In genomic region chr18:71809711-71810110, GRCh38 we compare ENCODE assay signal across 21 cellular contexts.
"Had no signal": no experiment of that assay in that cellular context is flagged by ENCODE, and none has a peak within 500 bp of the region (broad histone marks: within the 10 kb centered on the region; RNA-seq: fewer than 3 reads in every experiment).

No MANE protein-coding gene starts in this region.

- FAIRE-seq: small intestine had no signal

- H3K27ac ChIP-seq: coronary artery, psoas muscle, right lobe of liver, testis had no signal

- H3K4me1 Mint-ChIP-seq: activated naive CD4-positive, alpha-beta T cell treated with anti-CD3 and anti-CD28 coated beads, Interleukin-2, amount 10 ng/mL, durations not matched to agents 7 days and 5 days; activated naive CD8-positive, alpha-beta T cell treated with anti-CD3 and anti-CD28 coated beads, Interleukin-2, amount 50 U/mL, for 24 hours; central memory CD8-positive, alpha-beta T cell; naive B cell had no signal

- H3K4me3 Mint-ChIP-seq: activated naive CD4-positive, alpha-beta T cell treated with anti-CD3 and anti-CD28 coated beads, Interleukin-2, amount 10 ng/mL, durations not matched to agents 7 days and 5 days; activated naive CD8-positive, alpha-beta T cell treated with anti-CD3 and anti-CD28 coated beads, Interleukin-2, amount 50 U/mL, for 24 hours; activated T-cell treated with anti-CD3 and anti-CD28 coated beads, Interleukin-2, amount 50 U/mL, for 4 hours; brain; central memory CD8-positive, alpha-beta T cell; naive B cell; type B pancreatic cell had no signal

- H3K4me1 ChIP-seq: psoas muscle, right lobe of liver, testis had no signal

- DNase-seq: activated CD4-positive, alpha-beta T cell treated with anti-CD3 and anti-CD28 coated beads, Interleukin-2, amount 50 U/mL, for 1 hour; activated CD8-positive, alpha-beta memory T cell treated with anti-CD3 and anti-CD28 coated beads, Interleukin-2, amount 50 U/mL, for 4 hours; activated effector memory CD4-positive, alpha-beta T cell treated with Interleukin-2 at 50 U/mL for 16 hours; activated naive CD4-positive, alpha-beta T cell treated with anti-CD3 and anti-CD28 coated beads, Interleukin-2, amount 10 ng/mL, durations not matched to agents 7 days and 5 days; activated naive CD8-positive, alpha-beta T cell treated with anti-CD3 and anti-CD28 coated beads, Interleukin-2, amount 50 U/mL, for 24 hours; activated T-cell treated with anti-CD3 and anti-CD28 coated beads, Interleukin-2, amount 50 U/mL, for 4 hours; anterior cingulate cortex; mesenchymal stem cell; mucosa of descending colon; naive B cell; psoas muscle; right lobe of liver; small intestine; stimulated activated CD4-positive, alpha-beta T cell treated with anti-CD3 and anti-CD28 coated beads, Interleukin-15, amount 100 ng/mL, for 24 hours; stimulated activated CD4-positive, alpha-beta T cell treated with anti-CD3 and anti-CD28 coated beads, Interleukin-2, amount 100 ng/mL, for 48 hours; T1000; testis had no signal

- H3K27me3 Mint-ChIP-seq: activated naive CD4-positive, alpha-beta T cell treated with anti-CD3 and anti-CD28 coated beads, Interleukin-2, amount 10 ng/mL, durations not matched to agents 7 days and 5 days; activated naive CD8-positive, alpha-beta T cell treated with anti-CD3 and anti-CD28 coated beads, Interleukin-2, amount 50 U/mL, for 24 hours; central memory CD8-positive, alpha-beta T cell; naive B cell; type B pancreatic cell had no signal

- ATAC-seq: activated naive CD8-positive, alpha-beta T cell treated with anti-CD3 and anti-CD28 coated beads, Interleukin-2, amount 50 U/mL, for 24 hours; activated T-cell treated with anti-CD3 and anti-CD28 coated beads, Interleukin-2, amount 50 U/mL, for 4 hours; mucosa of descending colon; psoas muscle had no signal

- H3K36me3 Mint-ChIP-seq: activated naive CD4-positive, alpha-beta T cell treated with anti-CD3 and anti-CD28 coated beads, Interleukin-2, amount 10 ng/mL, durations not matched to agents 7 days and 5 days; brain; naive B cell; type B pancreatic cell had no signal

- H3K27ac Mint-ChIP-seq: activated naive CD4-positive, alpha-beta T cell treated with anti-CD3 and anti-CD28 coated beads, Interleukin-2, amount 10 ng/mL, durations not matched to agents 7 days and 5 days; activated naive CD8-positive, alpha-beta T cell treated with anti-CD3 and anti-CD28 coated beads, Interleukin-2, amount 50 U/mL, for 24 hours; brain; naive B cell; type B pancreatic cell had no signal

- H3K27me3 ChIP-seq: right lobe of liver, testis had no signal
